In the genomic region with DNA sequence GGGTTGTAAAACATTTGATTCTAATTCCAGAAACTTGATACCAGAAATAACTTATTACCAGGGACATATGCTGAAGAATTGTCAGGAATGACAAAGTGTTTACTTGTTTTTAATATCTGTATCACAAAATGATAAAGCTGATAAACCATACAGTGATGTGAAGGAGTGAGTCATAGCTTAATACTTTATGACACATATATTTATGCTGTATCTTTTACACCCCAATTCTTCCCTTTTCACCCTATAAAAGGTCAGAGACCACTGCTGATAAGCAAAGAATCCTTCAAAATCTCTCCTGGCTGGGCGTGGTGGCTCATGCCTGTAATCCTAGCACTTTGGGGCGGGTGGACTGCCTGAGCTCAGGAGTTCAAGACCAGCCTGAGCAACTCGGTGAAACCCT, we compare ENCODE assay signal across 16 cellular contexts. TPM values are rescaled to one million over a fixed set of nuclear protein-coding genes. Genes with fewer than 3 reads are reported as not detected.
A peak's percentile ranks its signal among the peaks of the same experiment; 100 is the strongest.
DNase-seq lines count a peak whose midpoint lies in the region; ATAC-seq and TF ChIP-seq lines count a peak whose summit lies in the region.
"Had no signal": no experiment of that assay in that cellular context is flagged by ENCODE, and none has a peak within 500 bp of the region (broad histone marks: within the 10 kb centered on the region; RNA-seq: fewer than 3 reads in every experiment).

No MANE protein-coding gene starts in this region.

- no peak overlapping the region for H3K27ac ChIP-seq in CD4-positive, alpha-beta T cell (ENCODE audit: low read depth, low read length)

- no peak for TF ChIP-seq CTCF in CD4-positive, alpha-beta T cell (IDR thresholded peaks at IDR 0.05)
- TF ChIP-seq CTCF in chondrocyte (IDR thresholded peaks at IDR 0.05) (no peak), osteocyte (IDR thresholded peaks at IDR 0.05) (no peak)

- H3K9me3 ChIP-seq in CD4-positive, alpha-beta T cell (ENCODE audit: control insufficient read depth, low read length), result no peaks in the 10 kb centered on the region
- H3K9me3 ChIP-seq: left lung had no signal

- POLR2A ChIA-PET in CD4-positive, alpha-beta T cell (lab: Charles Lee), result interaction anchor here (3.9 kb wide), 1 partner anchor 10 kb away, joined by 203 read pairs; no protein-coding TSS in a partner anchor

- H3K9me3 Mint-ChIP-seq in CD4-positive, alpha-beta T cell, result no peaks in the 10 kb centered on the region
- H3K9me3 Mint-ChIP-seq in chondrocyte (ENCODE audit: low read depth), result peaks cover 5% of the 10 kb centered on the region
- no peaks in the 10 kb centered on the region for H3K9me3 Mint-ChIP-seq in osteocyte (ENCODE audit: unreplicated experiment)

- H3K27ac Mint-ChIP-seq in CD4-positive, alpha-beta T cell, result peak overlapping the region; percentile 95
- H3K27ac Mint-ChIP-seq in chondrocyte (ENCODE audit: unreplicated experiment), result peak overlapping the region; percentile 14
- H3K27ac Mint-ChIP-seq in osteocyte (ENCODE audit: unreplicated experiment), result peak overlapping the region; percentile 36
- H3K27ac Mint-ChIP-seq: T-helper 1 cell treated with Interleukin-12 subunit alpha and Interleukin-12 subunit beta and Interleukin-4 antibody, amounts not matched to agents 30 μg/mL and 1 μg/mL, for 36 hours had no signal

- no peaks in the 10 kb centered on the region for H3K27me3 Mint-ChIP-seq in CD4-positive, alpha-beta T cell
- H3K27me3 Mint-ChIP-seq in chondrocyte (ENCODE audit: low read depth), result no peaks in the 10 kb centered on the region
- H3K27me3 Mint-ChIP-seq in osteocyte (ENCODE audit: unreplicated experiment), result no peaks in the 10 kb centered on the region

- CTCF ChIA-PET in CD4-positive, alpha-beta T cell (lab: Charles Lee), result interaction anchor here (1.2 to 3.9 kb wide), 4 partner anchors 9 to 34 kb away, joined by 3 to 29 read pairs (median 9); no protein-coding TSS in a partner anchor

- peaks cover 19% of the 10 kb centered on the region for H3K36me3 Mint-ChIP-seq in CD4-positive, alpha-beta T cell (ENCODE audit: low read depth)
- H3K36me3 Mint-ChIP-seq in chondrocyte (ENCODE audit: low read depth) (no peaks in the 10 kb centered on the region), osteocyte (ENCODE audit: unreplicated experiment) (no peaks in the 10 kb centered on the region)

- no peak for DNase-seq in CD4-positive, alpha-beta T cell
- peak; percentile 33 for DNase-seq in NCI-H69 (lab: John Stamatoyannopoulos, UW)
- no peak for DNase-seq in chondrocyte (ENCODE audit: low spot score)
- no peak for DNase-seq in osteocyte (ENCODE audit: extremely low spot score, unreplicated experiment)
- DNase-seq in NCI-H510A (lab: John Stamatoyannopoulos, UW), result no peak
- no peak for DNase-seq in left lobe of liver (ENCODE audit: low spot score)
- DNase-seq: activated CD8-positive, alpha-beta memory T cell treated with anti-CD3 and anti-CD28 coated beads for 24 hours; amniotic stem cell; C1 segment of cervical spinal cord; effector CD4-positive, alpha-beta T cell; nucleus accumbens had no signal

- H3K27me3 ChIP-seq in CD4-positive, alpha-beta T cell (ENCODE audit: control insufficient read depth, insufficient read depth, low read length), result no peaks in the 10 kb centered on the region
- H3K27me3 ChIP-seq: left lung had no signal

- no peak overlapping the region for H3K4me3 Mint-ChIP-seq in CD4-positive, alpha-beta T cell
- no peak overlapping the region for H3K4me3 Mint-ChIP-seq in chondrocyte (ENCODE audit: unreplicated experiment)
- H3K4me3 Mint-ChIP-seq in osteocyte (ENCODE audit: unreplicated experiment), result no peak overlapping the region

- intact Hi-C loops in CD4-positive, alpha-beta T cell (cut with DNase I, micrococcal nuclease), result loop anchor here (5.0 to 10.0 kb wide), 9 partner anchors 48 to 1093 kb away; a partner anchor contains a TSS

- ATAC-seq in CD4-positive, alpha-beta T cell (ENCODE audit: poor library complexity), result no peak
- no peak for ATAC-seq in left lobe of liver
- ATAC-seq in HG03565 (IDR thresholded peaks at IDR 0.05; ENCODE audit: unreplicated experiment), result no peak
- ATAC-seq in GM18867 (IDR thresholded peaks at IDR 0.05; ENCODE audit: unreplicated experiment), result no peak
- ATAC-seq: left lung, Panc1 had no signal

- peaks cover 47% of the 10 kb centered on the region for H3K4me1 Mint-ChIP-seq in CD4-positive, alpha-beta T cell (ENCODE audit: low read depth)
- H3K4me1 Mint-ChIP-seq in chondrocyte (ENCODE audit: low read depth) (peaks cover 28% of the 10 kb centered on the region), osteocyte (ENCODE audit: unreplicated experiment) (peaks cover 40% of the 10 kb centered on the region)

RNA-seq across cellular contexts. Expression of a gene that starts 1.6 kb away (rescaled TPM):
- 100 to 1,000 TPM; 108 to 112 TPM for total RNA-seq in CD4-positive, alpha-beta T cell
- total RNA-seq in chondrocyte (23.4 to 30.3 TPM (median 26.0 TPM) in 3 replicates), osteocyte (49.8 and 50.0 TPM in 2 replicates), left lobe of liver (16.8 TPM)

Comparison
In these comparisons a context has a peak if more than half of its experiments do, and no peak if none do; other contexts are left out.
1. H3K27ac Mint-ChIP-seq: peak in every context shown above with its lines; median percentile 95 in CD4-positive, alpha-beta T cell; 36 in osteocyte; 14 in chondrocyte.